1 cellular context compared by ENCODE assay signal in the genomic region with DNA sequence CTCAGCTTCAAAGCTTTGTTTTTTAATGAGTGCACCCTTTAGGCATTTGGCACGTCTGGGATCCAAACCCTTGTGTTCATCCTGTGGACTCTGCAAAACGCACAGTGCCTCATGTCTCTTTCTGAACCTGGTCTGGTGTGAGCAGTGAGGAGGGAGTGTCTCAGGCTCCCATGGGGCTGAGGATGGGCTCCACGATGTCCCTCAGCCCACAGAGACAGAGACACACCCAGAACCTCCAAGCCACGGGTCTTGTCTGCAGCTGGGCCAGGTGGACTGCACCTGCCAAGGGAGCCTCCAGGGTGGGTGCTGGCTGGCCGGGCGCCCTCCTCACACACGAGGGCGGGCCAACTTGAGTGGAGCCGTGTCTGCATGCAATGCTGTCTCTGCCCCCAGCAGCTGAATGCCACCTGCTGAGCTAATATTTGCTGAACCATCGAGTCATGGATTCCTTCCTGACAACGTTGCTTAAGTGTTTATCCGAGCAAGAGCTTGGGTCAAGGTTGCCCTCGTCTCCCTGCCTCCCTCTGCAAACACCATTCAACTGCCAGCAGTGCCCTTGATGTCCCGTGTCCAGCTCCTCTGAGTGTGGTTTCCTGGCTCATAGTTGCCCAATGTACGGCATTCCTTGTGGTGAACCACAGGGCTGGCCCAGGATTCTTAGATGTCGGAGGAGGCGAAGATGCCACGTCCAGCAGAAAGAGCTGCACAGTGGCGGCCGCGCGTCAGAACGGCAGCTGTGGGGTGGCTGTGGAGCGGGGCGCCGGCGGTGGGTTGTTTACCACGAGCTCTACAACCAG.
A peak's percentile ranks its signal among the peaks of the same experiment; 100 is the strongest.
TF ChIP-seq lines count a peak whose summit lies in the region.

No MANE protein-coding gene starts in this region.

TF ChIP-seq in HepG2, 621 proteins besides CTCF, POLR2A, EP300 and RAD21 (continued from another document and continues in another):
- no peak; the same call in 1 of the 2 replicates for TF ChIP-seq ZBTB34 (CRISPR knock-in tag; IDR thresholded peaks at IDR 0.05)
- no peak for TF ChIP-seq NR3C1 (CRISPR knock-in tag; IDR thresholded peaks at IDR 0.05)
- TF ChIP-seq, protein P1, sequence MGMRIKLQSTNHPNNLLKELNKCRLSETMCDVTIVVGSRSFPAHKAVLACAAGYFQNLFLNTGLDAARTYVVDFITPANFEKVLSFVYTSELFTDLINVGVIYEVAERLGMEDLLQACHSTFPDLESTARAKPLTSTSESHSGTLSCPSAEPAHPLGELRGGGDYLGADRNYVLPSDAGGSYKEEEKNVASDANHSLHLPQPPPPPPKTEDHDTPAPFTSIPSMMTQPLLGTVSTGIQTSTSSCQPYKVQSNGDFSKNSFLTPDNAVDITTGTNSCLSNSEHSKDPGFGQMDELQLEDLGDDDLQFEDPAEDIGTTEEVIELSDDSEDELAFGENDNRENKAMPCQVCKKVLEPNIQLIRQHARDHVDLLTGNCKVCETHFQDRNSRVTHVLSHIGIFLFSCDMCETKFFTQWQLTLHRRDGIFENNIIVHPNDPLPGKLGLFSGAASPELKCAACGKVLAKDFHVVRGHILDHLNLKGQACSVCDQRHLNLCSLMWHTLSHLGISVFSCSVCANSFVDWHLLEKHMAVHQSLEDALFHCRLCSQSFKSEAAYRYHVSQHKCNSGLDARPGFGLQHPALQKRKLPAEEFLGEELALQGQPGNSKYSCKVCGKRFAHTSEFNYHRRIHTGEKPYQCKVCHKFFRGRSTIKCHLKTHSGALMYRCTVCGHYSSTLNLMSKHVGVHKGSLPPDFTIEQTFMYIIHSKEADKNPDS (CRISPR knock-in tag; IDR thresholded peaks at IDR 0.05) = peak; percentile 97
- TF ChIP-seq NR2F2 (IDR thresholded peaks at IDR 0.05; ENCODE audit: borderline replicate concordance, low read depth) = peak; percentile 91
- no peak for TF ChIP-seq RBAK (CRISPR knock-in tag; IDR thresholded peaks at IDR 0.05)
- TF ChIP-seq MYNN (CRISPR knock-in tag; IDR thresholded peaks at IDR 0.05; ENCODE audit: low read depth) = no peak
- no peak for TF ChIP-seq ZNF672 (CRISPR knock-in tag; IDR thresholded peaks at IDR 0.05)
- no peak for TF ChIP-seq EEA1 (CRISPR knock-in tag; IDR thresholded peaks at IDR 0.05; ENCODE audit: borderline replicate concordance)
- 0 out of 2 replicates have a peak, but pooled peaks have one; percentile 74 for TF ChIP-seq ZNF44 (CRISPR knock-in tag; IDR thresholded peaks at IDR 0.05)
- TF ChIP-seq, protein P2, sequence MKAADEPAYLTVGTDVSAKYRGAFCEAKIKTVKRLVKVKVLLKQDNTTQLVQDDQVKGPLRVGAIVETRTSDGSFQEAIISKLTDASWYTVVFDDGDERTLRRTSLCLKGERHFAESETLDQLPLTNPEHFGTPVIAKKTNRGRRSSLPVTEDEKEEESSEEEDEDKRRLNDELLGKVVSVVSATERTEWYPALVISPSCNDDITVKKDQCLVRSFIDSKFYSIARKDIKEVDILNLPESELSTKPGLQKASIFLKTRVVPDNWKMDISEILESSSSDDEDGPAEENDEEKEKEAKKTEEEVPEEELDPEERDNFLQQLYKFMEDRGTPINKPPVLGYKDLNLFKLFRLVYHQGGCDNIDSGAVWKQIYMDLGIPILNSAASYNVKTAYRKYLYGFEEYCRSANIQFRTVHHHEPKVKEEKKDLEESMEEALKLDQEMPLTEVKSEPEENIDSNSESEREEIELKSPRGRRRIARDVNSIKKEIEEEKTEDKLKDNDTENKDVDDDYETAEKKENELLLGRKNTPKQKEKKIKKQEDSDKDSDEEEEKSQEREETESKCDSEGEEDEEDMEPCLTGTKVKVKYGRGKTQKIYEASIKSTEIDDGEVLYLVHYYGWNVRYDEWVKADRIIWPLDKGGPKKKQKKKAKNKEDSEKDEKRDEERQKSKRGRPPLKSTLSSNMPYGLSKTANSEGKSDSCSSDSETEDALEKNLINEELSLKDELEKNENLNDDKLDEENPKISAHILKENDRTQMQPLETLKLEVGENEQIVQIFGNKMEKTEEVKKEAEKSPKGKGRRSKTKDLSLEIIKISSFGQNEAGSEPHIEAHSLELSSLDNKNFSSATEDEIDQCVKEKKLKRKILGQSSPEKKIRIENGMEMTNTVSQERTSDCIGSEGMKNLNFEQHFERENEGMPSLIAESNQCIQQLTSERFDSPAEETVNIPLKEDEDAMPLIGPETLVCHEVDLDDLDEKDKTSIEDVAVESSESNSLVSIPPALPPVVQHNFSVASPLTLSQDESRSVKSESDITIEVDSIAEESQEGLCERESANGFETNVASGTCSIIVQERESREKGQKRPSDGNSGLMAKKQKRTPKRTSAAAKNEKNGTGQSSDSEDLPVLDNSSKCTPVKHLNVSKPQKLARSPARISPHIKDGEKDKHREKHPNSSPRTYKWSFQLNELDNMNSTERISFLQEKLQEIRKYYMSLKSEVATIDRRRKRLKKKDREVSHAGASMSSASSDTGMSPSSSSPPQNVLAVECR (CRISPR knock-in tag; IDR thresholded peaks at IDR 0.05; ENCODE audit: borderline replicate concordance) = peak; percentile 72; the same call in 1 of the 2 replicates
- no peak for TF ChIP-seq TP53 (CRISPR knock-in tag; conservative IDR thresholded peaks at IDR 0.05)
- TF ChIP-seq ZNF562 (CRISPR knock-in tag; IDR thresholded peaks at IDR 0.05; ENCODE audit: borderline replicate concordance) = no peak
- TF ChIP-seq, protein P3, sequence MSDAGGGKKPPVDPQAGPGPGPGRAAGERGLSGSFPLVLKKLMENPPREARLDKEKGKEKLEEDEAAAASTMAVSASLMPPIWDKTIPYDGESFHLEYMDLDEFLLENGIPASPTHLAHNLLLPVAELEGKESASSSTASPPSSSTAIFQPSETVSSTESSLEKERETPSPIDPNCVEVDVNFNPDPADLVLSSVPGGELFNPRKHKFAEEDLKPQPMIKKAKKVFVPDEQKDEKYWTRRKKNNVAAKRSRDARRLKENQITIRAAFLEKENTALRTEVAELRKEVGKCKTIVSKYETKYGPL (CRISPR knock-in tag; IDR thresholded peaks at IDR 0.05) = no peak
- no peak for TF ChIP-seq ZNF343 (CRISPR knock-in tag; IDR thresholded peaks at IDR 0.05)
- TF ChIP-seq CAMTA2 (CRISPR knock-in tag; IDR thresholded peaks at IDR 0.05; ENCODE audit: borderline replicate concordance) = 0 out of 2 replicates have a peak, but pooled peaks have one; percentile 19
- no peak for TF ChIP-seq ESRRA (CRISPR knock-in tag; IDR thresholded peaks at IDR 0.05; ENCODE audit: low read depth)
- peak; percentile 75 for TF ChIP-seq ZNF274 (CRISPR knock-in tag; IDR thresholded peaks at IDR 0.05)
- 0 out of 2 replicates have a peak, but pooled peaks have one; percentile 45 for TF ChIP-seq ZNF160 (CRISPR knock-in tag; IDR thresholded peaks at IDR 0.05)
- TF ChIP-seq ZNF253 (CRISPR knock-in tag; IDR thresholded peaks at IDR 0.05; ENCODE audit: borderline replicate concordance) = peak; percentile 38; the same call in 1 of the 2 replicates
- TF ChIP-seq, protein P4, sequence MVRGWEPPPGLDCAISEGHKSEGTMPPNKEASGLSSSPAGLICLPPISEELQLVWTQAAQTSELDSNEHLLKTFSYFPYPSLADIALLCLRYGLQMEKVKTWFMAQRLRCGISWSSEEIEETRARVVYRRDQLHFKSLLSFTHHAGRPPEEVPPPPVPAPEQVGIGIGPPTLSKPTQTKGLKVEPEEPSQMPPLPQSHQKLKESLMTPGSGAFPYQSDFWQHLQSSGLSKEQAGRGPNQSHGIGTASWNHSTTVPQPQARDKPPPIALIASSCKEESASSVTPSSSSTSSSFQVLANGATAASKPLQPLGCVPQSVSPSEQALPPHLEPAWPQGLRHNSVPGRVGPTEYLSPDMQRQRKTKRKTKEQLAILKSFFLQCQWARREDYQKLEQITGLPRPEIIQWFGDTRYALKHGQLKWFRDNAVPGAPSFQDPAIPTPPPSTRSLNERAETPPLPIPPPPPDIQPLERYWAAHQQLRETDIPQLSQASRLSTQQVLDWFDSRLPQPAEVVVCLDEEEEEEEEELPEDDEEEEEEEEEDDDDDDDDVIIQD (CRISPR knock-in tag; IDR thresholded peaks at IDR 0.05; ENCODE audit: low read depth) = peak; percentile 86
- no peak for TF ChIP-seq ZFP82 (CRISPR knock-in tag; IDR thresholded peaks at IDR 0.05; ENCODE audit: borderline replicate concordance)
- TF ChIP-seq MTF2 (CRISPR knock-in tag; IDR thresholded peaks at IDR 0.05; ENCODE audit: borderline replicate concordance) = no peak
- peak; percentile 88 for TF ChIP-seq ATF2 (CRISPR knock-in tag; IDR thresholded peaks at IDR 0.05)
- TF ChIP-seq PRMT3 (CRISPR knock-in tag; IDR thresholded peaks at IDR 0.05; ENCODE audit: borderline replicate concordance, low read depth) = peak; percentile 88
- TF ChIP-seq, protein P5, sequence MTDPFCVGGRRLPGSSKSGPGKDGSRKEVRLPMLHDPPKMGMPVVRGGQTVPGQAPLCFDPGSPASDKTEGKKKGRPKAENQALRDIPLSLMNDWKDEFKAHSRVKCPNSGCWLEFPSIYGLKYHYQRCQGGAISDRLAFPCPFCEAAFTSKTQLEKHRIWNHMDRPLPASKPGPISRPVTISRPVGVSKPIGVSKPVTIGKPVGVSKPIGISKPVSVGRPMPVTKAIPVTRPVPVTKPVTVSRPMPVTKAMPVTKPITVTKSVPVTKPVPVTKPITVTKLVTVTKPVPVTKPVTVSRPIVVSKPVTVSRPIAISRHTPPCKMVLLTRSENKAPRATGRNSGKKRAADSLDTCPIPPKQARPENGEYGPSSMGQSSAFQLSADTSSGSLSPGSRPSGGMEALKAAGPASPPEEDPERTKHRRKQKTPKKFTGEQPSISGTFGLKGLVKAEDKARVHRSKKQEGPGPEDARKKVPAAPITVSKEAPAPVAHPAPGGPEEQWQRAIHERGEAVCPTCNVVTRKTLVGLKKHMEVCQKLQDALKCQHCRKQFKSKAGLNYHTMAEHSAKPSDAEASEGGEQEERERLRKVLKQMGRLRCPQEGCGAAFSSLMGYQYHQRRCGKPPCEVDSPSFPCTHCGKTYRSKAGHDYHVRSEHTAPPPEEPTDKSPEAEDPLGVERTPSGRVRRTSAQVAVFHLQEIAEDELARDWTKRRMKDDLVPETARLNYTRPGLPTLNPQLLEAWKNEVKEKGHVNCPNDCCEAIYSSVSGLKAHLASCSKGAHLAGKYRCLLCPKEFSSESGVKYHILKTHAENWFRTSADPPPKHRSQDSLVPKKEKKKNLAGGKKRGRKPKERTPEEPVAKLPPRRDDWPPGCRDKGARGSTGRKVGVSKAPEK (CRISPR knock-in tag; IDR thresholded peaks at IDR 0.05; ENCODE audit: borderline replicate concordance) = peak; percentile 48; the same call in 1 of the 2 replicates
- 0 out of 2 replicates have a peak, but pooled peaks have one; percentile 48 for TF ChIP-seq PHF20 (CRISPR knock-in tag; IDR thresholded peaks at IDR 0.05)
- no peak for TF ChIP-seq ZNF383 (CRISPR knock-in tag; IDR thresholded peaks at IDR 0.05; ENCODE audit: borderline replicate concordance)
- TF ChIP-seq BHLHE40 (IDR thresholded peaks at IDR 0.05; ENCODE audit: low read length) = peak; percentile 86
- TF ChIP-seq ZNF260 (CRISPR knock-in tag; IDR thresholded peaks at IDR 0.05; ENCODE audit: borderline replicate concordance, low read depth) = no peak
- TF ChIP-seq ZNF33A (CRISPR knock-in tag; IDR thresholded peaks at IDR 0.05; ENCODE audit: borderline replicate concordance) = no peak
- TF ChIP-seq ZNF792 (CRISPR knock-in tag; IDR thresholded peaks at IDR 0.05) = peak; percentile 90
- TF ChIP-seq RERE (CRISPR knock-in tag; IDR thresholded peaks at IDR 0.05; ENCODE audit: low read depth) = peak; percentile 90
- 0 out of 2 replicates have a peak, but pooled peaks have one; percentile 21 for TF ChIP-seq ZNF557 (CRISPR knock-in tag; IDR thresholded peaks at IDR 0.05)
